8 cellular contexts compared by ENCODE assay signal in the genomic region with DNA sequence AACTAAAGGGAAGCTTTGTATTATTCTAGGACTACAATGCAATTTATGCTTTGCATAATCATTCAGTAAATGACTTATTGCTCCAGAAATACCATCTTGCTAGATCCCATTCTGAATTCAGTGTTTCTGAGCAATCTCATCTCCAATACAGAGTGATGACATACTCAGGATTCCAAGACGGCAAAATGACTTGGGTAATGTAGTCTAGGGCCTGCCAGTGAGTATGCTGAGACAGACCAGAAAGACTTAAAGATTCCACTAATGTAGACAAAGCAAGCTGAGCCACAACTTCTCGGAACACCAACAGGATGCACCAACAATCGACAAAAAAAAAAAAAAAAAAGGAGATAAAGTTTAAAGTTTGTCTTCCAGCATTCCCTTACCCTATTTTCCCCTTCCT. TPM values are rescaled to one million over a fixed set of nuclear protein-coding genes. Genes with fewer than 3 reads are reported as not detected.
A peak's percentile ranks its signal among the peaks of the same experiment; 100 is the strongest.
DNase-seq lines count a peak whose midpoint lies in the region; ATAC-seq and TF ChIP-seq lines count a peak whose summit lies in the region.

No MANE protein-coding gene starts in this region.

- H3K36me3 Mint-ChIP-seq in activated CD4-positive, alpha-beta T cell treated with anti-CD3 and anti-CD28 coated beads for 36 hours (ENCODE audit: low read depth) = peaks cover 15% of the 10 kb centered on the region
- H3K36me3 Mint-ChIP-seq in activated CD4-positive, alpha-beta memory T cell treated with anti-CD3 and anti-CD28 coated beads for 36 hours = peaks cover 4% of the 10 kb centered on the region
- H3K36me3 Mint-ChIP-seq in glutamatergic neuron (ENCODE audit: unreplicated experiment) = peaks cover 3% of the 10 kb centered on the region

- H3K4me3 ChIP-seq in skeletal muscle cell (ENCODE audit: low read depth, low read length) = peak overlapping the region; percentile 71

- peaks cover 57% of the 10 kb centered on the region for H3K4me1 Mint-ChIP-seq in activated CD4-positive, alpha-beta T cell treated with anti-CD3 and anti-CD28 coated beads for 36 hours
- peaks cover 60% of the 10 kb centered on the region for H3K4me1 Mint-ChIP-seq in activated CD4-positive, alpha-beta memory T cell treated with anti-CD3 and anti-CD28 coated beads for 36 hours (ENCODE audit: low read depth)
- peaks cover 19% of the 10 kb centered on the region for H3K4me1 Mint-ChIP-seq in glutamatergic neuron (ENCODE audit: low read depth, unreplicated experiment)

- H3K27ac Mint-ChIP-seq in activated CD4-positive, alpha-beta T cell treated with anti-CD3 and anti-CD28 coated beads for 36 hours = peak overlapping the region; percentile 93
- peak overlapping the region; percentile 85 for H3K27ac Mint-ChIP-seq in activated CD4-positive, alpha-beta memory T cell treated with anti-CD3 and anti-CD28 coated beads for 36 hours
- peak overlapping the region; percentile 90 for H3K27ac Mint-ChIP-seq in glutamatergic neuron (ENCODE audit: unreplicated experiment)

- H3K27me3 Mint-ChIP-seq in activated CD4-positive, alpha-beta T cell treated with anti-CD3 and anti-CD28 coated beads for 36 hours = no peaks in the 10 kb centered on the region
- no peaks in the 10 kb centered on the region for H3K27me3 Mint-ChIP-seq in activated CD4-positive, alpha-beta memory T cell treated with anti-CD3 and anti-CD28 coated beads for 36 hours
- H3K27me3 Mint-ChIP-seq in glutamatergic neuron (ENCODE audit: unreplicated experiment) = peaks cover 9% of the 10 kb centered on the region

- peak; percentile 15 for ATAC-seq in activated CD4-positive, alpha-beta T cell treated with anti-CD3 and anti-CD28 coated beads for 36 hours
- ATAC-seq in HG03432 (IDR thresholded peaks at IDR 0.05; ENCODE audit: unreplicated experiment) = no peak

- intact Hi-C loops in activated CD4-positive, alpha-beta T cell treated with anti-CD3 and anti-CD28 coated beads for 36 hours (cut with DNase I, micrococcal nuclease) = loop anchor here (1.0 to 10.0 kb wide), 13 partner anchors 40 to 765 kb away; partner anchors contain the start of genes CASP6 (in 2 of the 2), ELOVL6 (in 2 of the 2), GAR1 (in 2 of the 2) and MCUB (in 2 of the 2)
- intact Hi-C loops in activated CD4-positive, alpha-beta memory T cell treated with anti-CD3 and anti-CD28 coated beads for 36 hours (cut with micrococcal nuclease) = loop anchor here (1.0 to 10.0 kb wide), 6 partner anchors 128 to 862 kb away; partner anchors contain the start of genes CASP6, ELOVL6, GAR1 and MCUB

- no peak for TF ChIP-seq CTCF in glutamatergic neuron (IDR thresholded peaks at IDR 0.05; ENCODE audit: partially characterized antibody, unreplicated experiment)

- peak overlapping the region; percentile 83 for H3K4me3 Mint-ChIP-seq in activated CD4-positive, alpha-beta T cell treated with anti-CD3 and anti-CD28 coated beads for 36 hours
- peak overlapping the region; percentile 78 for H3K4me3 Mint-ChIP-seq in activated CD4-positive, alpha-beta memory T cell treated with anti-CD3 and anti-CD28 coated beads for 36 hours
- H3K4me3 Mint-ChIP-seq in glutamatergic neuron (ENCODE audit: unreplicated experiment) = peak overlapping the region; percentile 90

- H3K9me3 Mint-ChIP-seq in activated CD4-positive, alpha-beta T cell treated with anti-CD3 and anti-CD28 coated beads for 36 hours (ENCODE audit: low read depth) = no peaks in the 10 kb centered on the region
- H3K9me3 Mint-ChIP-seq in activated CD4-positive, alpha-beta memory T cell treated with anti-CD3 and anti-CD28 coated beads for 36 hours = no peaks in the 10 kb centered on the region
- H3K9me3 Mint-ChIP-seq in glutamatergic neuron (ENCODE audit: unreplicated experiment) = peaks cover 1% of the 10 kb centered on the region

- POLR2A ChIA-PET in activated CD4-positive, alpha-beta T cell treated with anti-CD3 and anti-CD28 coated beads for 36 hours (lab: Charles Lee) = interaction anchor here (0.7 to 1.0 kb wide), 2 partner anchors 45 to 382 kb away, joined by 3 read pairs; no protein-coding TSS in a partner anchor
- POLR2A ChIA-PET in activated CD4-positive, alpha-beta memory T cell treated with anti-CD3 and anti-CD28 coated beads for 36 hours (lab: Charles Lee) = interaction anchor here (0.6 to 3.0 kb wide), 6 partner anchors 9 to 516 kb away, joined by 3 to 25 read pairs (median 4); partner anchors contain the start of genes MCUB and PLA2G12A

- CTCF ChIA-PET in activated CD4-positive, alpha-beta T cell treated with anti-CD3 and anti-CD28 coated beads for 36 hours (lab: Charles Lee) = interaction anchor here (0.6 to 2.7 kb wide), 29 partner anchors 9 to 1010 kb away, joined by 3 to 9 read pairs (median 4); partner anchors contain the start of genes CASP6, PLA2G12A and RRH
- CTCF ChIA-PET in activated CD4-positive, alpha-beta memory T cell treated with anti-CD3 and anti-CD28 coated beads for 36 hours (lab: Charles Lee) = interaction anchor here (0.5 to 2.8 kb wide), 29 partner anchors 9 to 562 kb away, joined by 3 to 18 read pairs (median 6); partner anchors contain the start of genes CASP6, GAR1, MCUB and PLA2G12A

- peak; percentile 25 for DNase-seq in activated CD4-positive, alpha-beta T cell treated with anti-CD3 and anti-CD28 coated beads for 36 hours
- DNase-seq in activated CD4-positive, alpha-beta T cell treated with anti-CD3 and anti-CD28 coated beads for 4 hours = no peak
- DNase-seq in activated CD4-positive, alpha-beta memory T cell treated with anti-CD3 and anti-CD28 coated beads for 36 hours = no peak
- DNase-seq in glutamatergic neuron (no peak), skeletal muscle cell (ENCODE audit: low read depth) (peak; percentile 47), nucleus accumbens (lab: John Stamatoyannopoulos, UW) (no peak)
- no peak for DNase-seq in activated CD4-positive, alpha-beta T cell treated with anti-CD3 and anti-CD28 coated beads for 1 hour

RNA-seq across cellular contexts. Expression of gene SEC24B, which starts 0.9 kb away (rescaled TPM):
- total RNA-seq in activated CD4-positive, alpha-beta T cell treated with anti-CD3 and anti-CD28 coated beads for 36 hours = 10 to 100 TPM; 24.6 to 35.9 TPM
- total RNA-seq in activated CD4-positive, alpha-beta memory T cell treated with anti-CD3 and anti-CD28 coated beads for 36 hours = 10 to 100 TPM; 24.7 to 25.2 TPM
- total RNA-seq in glutamatergic neuron (ENCODE audit: unreplicated experiment) = 27.6 TPM

Comparison
In these comparisons a context has a peak if more than half of its experiments do, and no peak if none do; other contexts are left out.
1. DNase-seq: peak in activated CD4-positive, alpha-beta T cell treated with anti-CD3 and anti-CD28 coated beads for 36 hours (single experiment) and skeletal muscle cell (single experiment); none in activated CD4-positive, alpha-beta T cell treated with anti-CD3 and anti-CD28 coated beads for 4 hours (0 of 2), activated CD4-positive, alpha-beta memory T cell treated with anti-CD3 and anti-CD28 coated beads for 36 hours (single experiment), glutamatergic neuron (single experiment), activated CD4-positive, alpha-beta T cell treated with anti-CD3 and anti-CD28 coated beads for 1 hour (single experiment) and nucleus accumbens (0 of 56).
2. Peak in every context shown above with its lines, with median percentiles within 50 percentile points of each other: H3K27ac Mint-ChIP-seq and H3K4me3 Mint-ChIP-seq.